ENCODE assay signal across 9 cellular contexts in genomic region chr17:7261377-7262191, GRCh38. TPM values are rescaled to one million over a fixed set of nuclear protein-coding genes. Genes with fewer than 3 reads are reported as not detected.
DNase-seq lines count a peak whose midpoint lies in the region; ATAC-seq and TF ChIP-seq lines count a peak whose summit lies in the region.
"Had no signal": no experiment of that assay in that cellular context is flagged by ENCODE, and none has a peak within 500 bp of the region (broad histone marks: within the 10 kb centered on the region; RNA-seq: fewer than 3 reads in every experiment).

No MANE protein-coding gene starts in this region.

- no peak for ATAC-seq in HG02973 (IDR thresholded peaks at IDR 0.05; ENCODE audit: unreplicated experiment)

- H3K9ac ChIP-seq in rectal smooth muscle tissue (ENCODE audit: low read length) = peak overlapping the region; percentile 73

- peaks cover 15% of the 10 kb centered on the region for H3K36me3 ChIP-seq in cardiac muscle cell
- peaks cover 14% of the 10 kb centered on the region for H3K36me3 ChIP-seq in rectal smooth muscle tissue (ENCODE audit: control insufficient read depth, insufficient read depth, low read length)

- peaks cover 44% of the 10 kb centered on the region for H3K27me3 ChIP-seq in cardiac muscle cell
- H3K27me3 ChIP-seq in rectal smooth muscle tissue (ENCODE audit: control insufficient read depth, insufficient read depth, low read length) = peaks cover 12% of the 10 kb centered on the region

- TF ChIP-seq CTCF in GM13977 (IDR thresholded peaks at IDR 0.05; ENCODE audit: extremely low read depth, insufficient read depth, missing control alignments) (no peak), cardiac muscle cell (IDR thresholded peaks at IDR 0.05; ENCODE audit: low read depth, low read length) (no peak)

- no peaks in the 10 kb centered on the region for H3K9me3 ChIP-seq in cardiac muscle cell (ENCODE audit: low read depth)

- no peak overlapping the region for H3K27ac ChIP-seq in cardiac muscle cell
- no peak overlapping the region for H3K27ac ChIP-seq in rectal smooth muscle tissue (ENCODE audit: low read depth, low read length)

- H3K4me3 ChIP-seq in cardiac muscle cell (peak overlapping the region; percentile 25), rectal smooth muscle tissue (ENCODE audit: low read length) (peak overlapping the region; percentile 57)

- peak; percentile 70 for DNase-seq in GM13977 (ENCODE audit: low spot score)
- DNase-seq in activated CD8-positive, alpha-beta memory T cell treated with anti-CD3 and anti-CD28 coated beads, Interleukin-2, amount 50 U/mL, for 48 hours = peak; percentile 68
- DNase-seq in cardiac muscle cell (ENCODE audit: low read depth in 1 of 2, low spot score in 1 of 2) = no peak
- no peak for DNase-seq in pons (ENCODE audit: low spot score)
- DNase-seq in NCI-H2196 treated with DMSO at 0.1 percent for 48 hours (lab: John Stamatoyannopoulos, UW; ENCODE audit: unreplicated experiment) = no peak
- no peak for DNase-seq in Kasumi-1 (lab: John Stamatoyannopoulos, UW)

- H3K4me1 ChIP-seq in cardiac muscle cell (ENCODE audit: low read depth) (peaks cover 5% of the 10 kb centered on the region), rectal smooth muscle tissue (ENCODE audit: control insufficient read depth, insufficient read depth, low read length) (no peaks in the 10 kb centered on the region)

- in situ Hi-C loops in GM13977 (cut with MboI; ENCODE audit: low pct_unique_long_range_greater_than_20kb, low sequenced_read_pairs, unreplicated experiment) = no loop called here

RNA-seq across cellular contexts. Expression of gene CLDN7, which starts 0.7 kb away (rescaled TPM):
- 0.32 and 0.51 TPM in 2 replicates for total RNA-seq in cardiac muscle cell
- polyA plus RNA-seq in cardiac muscle cell = 0.83 and 0.99 TPM in 2 replicates

RNA-seq across cellular contexts. Expression of gene ELP5, which starts 9.6 kb away (rescaled TPM):
- total RNA-seq in cardiac muscle cell = 54.5 and 68.8 TPM in 2 replicates
- polyA plus RNA-seq in cardiac muscle cell = 62.3 and 82.9 TPM in 2 replicates

RNA-seq across cellular contexts. Expression of gene CTDNEP1, which starts 10.1 kb away (rescaled TPM):
- total RNA-seq in cardiac muscle cell = 76.0 and 78.3 TPM in 2 replicates
- polyA plus RNA-seq in cardiac muscle cell = 92.5 and 98.6 TPM in 2 replicates

RNA-seq across cellular contexts. Expression of gene GABARAP, which starts 19.3 kb away (rescaled TPM):
- total RNA-seq in cardiac muscle cell = 517 and 760 TPM in 2 replicates
- 772 and 773 TPM in 2 replicates for polyA plus RNA-seq in cardiac muscle cell

RNA-seq across cellular contexts. Expression of gene SLC2A4, which starts 19.9 kb away (rescaled TPM):
- total RNA-seq in cardiac muscle cell = 36.3 and 42.6 TPM in 2 replicates
- 23.4 and 32.7 TPM in 2 replicates for polyA plus RNA-seq in cardiac muscle cell
- total RNA-seq: NCI-H460 had no signal

Comparison
In these comparisons a context has a peak if more than half of its experiments do, and no peak if none do; other contexts are left out.
1. DNase-seq: peak in GM13977 (single experiment) and activated CD8-positive, alpha-beta memory T cell treated with anti-CD3 and anti-CD28 coated beads, Interleukin-2, amount 50 U/mL, for 48 hours (single experiment); none in cardiac muscle cell (0 of 2), pons (single experiment), NCI-H2196 treated with DMSO at 0.1 percent for 48 hours (single experiment) and Kasumi-1 (0 of 2).